34 cellular contexts compared by ENCODE assay signal in the genomic region with DNA sequence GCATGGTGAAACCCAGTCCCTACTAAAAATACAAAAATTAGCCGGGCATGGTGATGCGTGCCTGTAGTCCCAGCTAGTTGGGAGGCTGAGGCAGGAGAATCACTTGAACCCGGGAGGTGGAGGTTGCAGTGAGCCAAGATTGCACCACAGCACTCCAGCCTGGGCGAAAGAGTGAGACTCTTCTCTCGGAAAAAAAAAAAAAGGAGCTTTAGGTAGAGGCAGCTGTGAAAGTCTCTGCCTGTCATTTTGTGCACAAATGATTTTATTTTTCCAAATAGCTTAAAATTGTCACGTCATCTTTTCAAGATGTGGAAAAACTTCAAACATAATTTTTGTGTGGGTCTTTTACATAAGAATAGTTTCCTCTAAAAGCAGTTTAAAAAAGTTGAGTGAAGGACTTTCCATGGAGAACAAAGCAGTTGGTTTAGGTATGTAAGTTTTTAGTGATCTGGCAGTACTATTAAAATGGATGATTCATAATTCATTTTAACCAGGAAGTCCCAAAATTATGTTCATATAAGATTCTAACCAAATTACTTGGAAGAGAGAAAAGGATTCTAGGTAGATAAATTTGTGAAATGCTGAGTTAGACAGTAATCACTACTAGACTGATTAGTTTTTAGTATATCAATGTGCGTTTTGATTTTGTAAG. TPM values are rescaled to one million over a fixed set of nuclear protein-coding genes. Genes with fewer than 3 reads are reported as not detected.
A peak's percentile ranks its signal among the peaks of the same experiment; 100 is the strongest.
DNase-seq lines count a peak whose midpoint lies in the region; ATAC-seq, FAIRE-seq and TF ChIP-seq lines count a peak whose summit lies in the region.
"Had no signal": no experiment of that assay in that cellular context is flagged by ENCODE, and none has a peak within 500 bp of the region (broad histone marks: within the 10 kb centered on the region; RNA-seq: fewer than 3 reads in every experiment).

No MANE protein-coding gene starts in this region.

- H3K4me3 ChIP-seq in RWPE2 (ENCODE audit: severe bottlenecking), result no peak overlapping the region
- H3K4me3 ChIP-seq: dorsolateral prefrontal cortex, GM12878, thyroid gland had no signal

- H3K27ac ChIP-seq in RWPE2 (ENCODE audit: poor library complexity, severe bottlenecking) (peak overlapping the region; percentile 76), epithelial cell of prostate (peak overlapping the region; percentile 8), substantia nigra (ENCODE audit: low read depth, low read length, poor library complexity, severe bottlenecking) (no peak overlapping the region)

- POLR2A ChIA-PET in activated CD4-positive, alpha-beta memory T cell treated with anti-CD3 and anti-CD28 coated beads for 36 hours (lab: Charles Lee), result interaction anchor here (0.9 to 2.0 kb wide), 2 partner anchors 11 to 14 kb away, joined by 4 to 15 read pairs; a partner anchor contains a TSS
- POLR2A ChIA-PET in activated CD4-positive, alpha-beta memory T cell treated with anti-CD3 and anti-CD28 coated beads, Interleukin-2, amount 10 ng/mL, durations not matched to agents 7 days and 5 days (lab: Charles Lee), result interaction anchor here (1.0 kb wide), 1 partner anchor 11 kb away, joined by 4 read pairs; a partner anchor contains a TSS

- H3K36me3 ChIP-seq in RWPE2 (ENCODE audit: low read depth), result peaks cover 19% of the 10 kb centered on the region
- H3K36me3 ChIP-seq: thyroid gland had no signal

- H3K4me1 Mint-ChIP-seq in activated CD4-positive, alpha-beta memory T cell treated with anti-CD3 and anti-CD28 coated beads for 36 hours (ENCODE audit: low read depth), result peaks cover 43% of the 10 kb centered on the region
- peaks cover 25% of the 10 kb centered on the region for H3K4me1 Mint-ChIP-seq in activated CD4-positive, alpha-beta memory T cell treated with anti-CD3 and anti-CD28 coated beads, Interleukin-2, amount 10 ng/mL, durations not matched to agents 7 days and 5 days

- CTCF ChIA-PET in activated CD4-positive, alpha-beta memory T cell treated with anti-CD3 and anti-CD28 coated beads for 36 hours (lab: Charles Lee), result interaction anchor here (1.0 kb wide), 1 partner anchor 11 kb away, joined by 4 read pairs; a partner anchor contains a TSS
- CTCF ChIA-PET in activated CD4-positive, alpha-beta memory T cell treated with anti-CD3 and anti-CD28 coated beads, Interleukin-2, amount 10 ng/mL, durations not matched to agents 7 days and 5 days (lab: Charles Lee), result interaction anchor here (0.9 to 1.0 kb wide), 2 partner anchors 12 to 20 kb away, joined by 3 read pairs; a partner anchor contains a TSS

- no peak for TF ChIP-seq CTCF in RWPE2 (IDR thresholded peaks at IDR 0.05; ENCODE audit: poor library complexity, severe bottlenecking)

- no peak overlapping the region for H3K4me3 Mint-ChIP-seq in activated CD4-positive, alpha-beta memory T cell treated with anti-CD3 and anti-CD28 coated beads for 36 hours
- H3K4me3 Mint-ChIP-seq in activated CD4-positive, alpha-beta memory T cell treated with anti-CD3 and anti-CD28 coated beads, Interleukin-2, amount 10 ng/mL, durations not matched to agents 7 days and 5 days, result no peak overlapping the region
- H3K4me3 Mint-ChIP-seq: activated B cell treated with CpG ODN at 0.5 μM for 24 hours; activated T-cell treated with anti-CD3 and anti-CD28 coated beads, Interleukin-2, amount 50 U/mL, for 4 hours; CD4-positive, alpha-beta memory T cell; naive thymus-derived CD8-positive, alpha-beta T cell had no signal

- no peaks in the 10 kb centered on the region for H3K9me3 ChIP-seq in RWPE2 (ENCODE audit: severe bottlenecking)
- H3K9me3 ChIP-seq: thyroid gland had no signal

- FAIRE-seq in GM18507 (lab: Jason Lieb, UNC), result peak; percentile 47
- FAIRE-seq: A204.1, endothelial cell of umbilical vein, GM12878, keratinocyte had no signal

- H3K27me3 Mint-ChIP-seq in activated CD4-positive, alpha-beta memory T cell treated with anti-CD3 and anti-CD28 coated beads for 36 hours, result no peaks in the 10 kb centered on the region
- H3K27me3 Mint-ChIP-seq in activated CD4-positive, alpha-beta memory T cell treated with anti-CD3 and anti-CD28 coated beads, Interleukin-2, amount 10 ng/mL, durations not matched to agents 7 days and 5 days, result no peaks in the 10 kb centered on the region
- H3K27me3 Mint-ChIP-seq: activated B cell treated with CpG ODN at 0.5 μM for 24 hours; CD4-positive, alpha-beta memory T cell; naive thymus-derived CD8-positive, alpha-beta T cell had no signal

- peaks cover 69% of the 10 kb centered on the region for H3K4me1 ChIP-seq in RWPE2 (ENCODE audit: insufficient read depth, poor library complexity, severe bottlenecking)

- H3K27me3 ChIP-seq in RWPE2 (ENCODE audit: insufficient read depth, poor library complexity, severe bottlenecking), result no peaks in the 10 kb centered on the region
- H3K27me3 ChIP-seq: dorsolateral prefrontal cortex, thyroid gland had no signal

- no peaks in the 10 kb centered on the region for H3K9me3 Mint-ChIP-seq in activated CD4-positive, alpha-beta memory T cell treated with anti-CD3 and anti-CD28 coated beads for 36 hours
- no peaks in the 10 kb centered on the region for H3K9me3 Mint-ChIP-seq in activated CD4-positive, alpha-beta memory T cell treated with anti-CD3 and anti-CD28 coated beads, Interleukin-2, amount 10 ng/mL, durations not matched to agents 7 days and 5 days
- H3K9me3 Mint-ChIP-seq: activated B cell treated with CpG ODN at 0.5 μM for 24 hours; activated T-cell treated with anti-CD3 and anti-CD28 coated beads, Interleukin-2, amount 50 U/mL, for 4 hours; CD4-positive, alpha-beta memory T cell; naive thymus-derived CD8-positive, alpha-beta T cell had no signal

- ATAC-seq in RWPE2 (ENCODE audit: low read depth), result peak; percentile 21
- ATAC-seq: activated T-cell treated with anti-CD3 and anti-CD28 coated beads, Interleukin-2, amount 50 U/mL, for 4 hours; naive thymus-derived CD8-positive, alpha-beta T cell had no signal

- DNase-seq in activated CD4-positive, alpha-beta memory T cell treated with anti-CD3 and anti-CD28 coated beads for 36 hours, result no peak
- DNase-seq in activated CD4-positive, alpha-beta memory T cell treated with anti-CD3 and anti-CD28 coated beads, Interleukin-2, amount 10 ng/mL, durations not matched to agents 7 days and 5 days, result no peak
- DNase-seq in GM18507 (ENCODE audit: extremely low spot score, insufficient read length, low read depth), result no peak
- no peak for DNase-seq in RWPE2 (ENCODE audit: low spot score)
- no peak for DNase-seq in epithelial cell of prostate (ENCODE audit: low read depth, low spot score)
- no peak for DNase-seq in amygdala (lab: John Stamatoyannopoulos, UW)
- DNase-seq in substantia nigra (lab: John Stamatoyannopoulos, UW), result no peak
- no peak for DNase-seq in retina
- DNase-seq: activated B cell treated with CpG ODN at 0.5 μM for 24 hours; activated T-cell treated with anti-CD3 and anti-CD28 coated beads, Interleukin-2, amount 50 U/mL, for 4 hours; AML-193; CD4-positive, alpha-beta memory T cell; cerebellar nuclear complex; dorsolateral prefrontal cortex; EL; glutamatergic neuron; Kasumi-1; midbrain; MV-4-11; naive thymus-derived CD8-positive, alpha-beta T cell; NCI-H146; NCI-H2107; NCI-H446; occipital lobe; OCI-M1; SHP77; stimulated activated naive CD4-positive, alpha-beta T cell treated with Interleukin-2 at 50 U/mL for 16 hours; SW 1271; T1000; thyroid gland had no signal

- intact Hi-C loops in activated CD4-positive, alpha-beta memory T cell treated with anti-CD3 and anti-CD28 coated beads for 36 hours (cut with micrococcal nuclease), result loop anchor here (1.0 to 5.0 kb wide), 2 partner anchors 12 to 36 kb away; a partner anchor contains a TSS

- peak overlapping the region; percentile 53 for H3K27ac Mint-ChIP-seq in activated CD4-positive, alpha-beta memory T cell treated with anti-CD3 and anti-CD28 coated beads for 36 hours
- no peak overlapping the region for H3K27ac Mint-ChIP-seq in activated CD4-positive, alpha-beta memory T cell treated with anti-CD3 and anti-CD28 coated beads, Interleukin-2, amount 10 ng/mL, durations not matched to agents 7 days and 5 days
- H3K27ac Mint-ChIP-seq: activated B cell treated with CpG ODN at 0.5 μM for 24 hours had no signal

- no peaks in the 10 kb centered on the region for H3K36me3 Mint-ChIP-seq in activated CD4-positive, alpha-beta memory T cell treated with anti-CD3 and anti-CD28 coated beads for 36 hours
- no peaks in the 10 kb centered on the region for H3K36me3 Mint-ChIP-seq in activated CD4-positive, alpha-beta memory T cell treated with anti-CD3 and anti-CD28 coated beads, Interleukin-2, amount 10 ng/mL, durations not matched to agents 7 days and 5 days (ENCODE audit: low read depth)
- H3K36me3 Mint-ChIP-seq: naive thymus-derived CD8-positive, alpha-beta T cell had no signal

RNA-seq across cellular contexts. Expression of a gene that starts 11.5 kb away (rescaled TPM):
- 1 to 10 TPM; 5.7 to 6.4 TPM for total RNA-seq in activated CD4-positive, alpha-beta memory T cell treated with anti-CD3 and anti-CD28 coated beads for 36 hours
- total RNA-seq in activated CD4-positive, alpha-beta memory T cell treated with anti-CD3 and anti-CD28 coated beads, Interleukin-2, amount 10 ng/mL, durations not matched to agents 7 days and 5 days, result 1 to 10 TPM; 6.1 TPM

RNA-seq across cellular contexts. Expression of a gene that starts 46.8 kb away (rescaled TPM):
- total RNA-seq in activated CD4-positive, alpha-beta memory T cell treated with anti-CD3 and anti-CD28 coated beads for 36 hours, result 1 to 10 TPM; 1.3 to 1.7 TPM
- total RNA-seq in activated CD4-positive, alpha-beta memory T cell treated with anti-CD3 and anti-CD28 coated beads, Interleukin-2, amount 10 ng/mL, durations not matched to agents 7 days and 5 days, result under 1 TPM; 0.40 to 0.55 TPM
